ENCODE assay signal across 1 cellular context in genomic region chr7:123624527-123625183, GRCh38.
TF ChIP-seq lines count a peak whose summit lies in the region.

No MANE protein-coding gene starts in this region.

TF ChIP-seq in Ishikawa, 13 proteins besides CTCF, POLR2A, EP300 and RAD21 (continued from another document):
- TF ChIP-seq, protein P1, sequence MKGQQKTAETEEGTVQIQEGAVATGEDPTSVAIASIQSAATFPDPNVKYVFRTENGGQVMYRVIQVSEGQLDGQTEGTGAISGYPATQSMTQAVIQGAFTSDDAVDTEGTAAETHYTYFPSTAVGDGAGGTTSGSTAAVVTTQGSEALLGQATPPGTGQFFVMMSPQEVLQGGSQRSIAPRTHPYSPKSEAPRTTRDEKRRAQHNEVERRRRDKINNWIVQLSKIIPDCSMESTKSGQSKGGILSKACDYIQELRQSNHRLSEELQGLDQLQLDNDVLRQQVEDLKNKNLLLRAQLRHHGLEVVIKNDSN (IDR thresholded peaks at IDR 0.05): no peak
- no peak for TF ChIP-seq EGR1 (IDR thresholded peaks at IDR 0.05)
- no peak for TF ChIP-seq TAF1 (IDR thresholded peaks at IDR 0.05; ENCODE audit: low read depth)
